In genomic region chr20:32110173-32110704, GRCh38 we compare ENCODE assay signal across 8 cellular contexts. TPM values are rescaled to one million over a fixed set of nuclear protein-coding genes. Genes with fewer than 3 reads are reported as not detected.
DNase-seq lines count a peak whose midpoint lies in the region; ATAC-seq and TF ChIP-seq lines count a peak whose summit lies in the region.

No MANE protein-coding gene starts in this region.

- no peaks in the 10 kb centered on the region for H3K9me3 Mint-ChIP-seq in neural crest cell

- H3K27ac ChIP-seq in MM.1S (ENCODE audit: low read length) (peak overlapping the region; percentile 80; the same call in 1 of the 2 replicates), duodenal mucosa (ENCODE audit: low read depth, low read length) (peak overlapping the region; percentile 98)

- no peaks in the 10 kb centered on the region for H3K36me3 ChIP-seq in MM.1S (replicated peaks; ENCODE audit: insufficient read depth, low read length)
- H3K36me3 ChIP-seq in duodenal mucosa (ENCODE audit: control insufficient read depth in 1 of 2, insufficient read depth in 2 of 2, low read length in 2 of 2): peaks cover 0 to under 1% of the 10 kb centered on the region in 2 donors

- CTCF ChIA-PET in HEK293T (lab: Yijun Ruan, JAX): interaction anchor here (1.5 kb wide), 1 partner anchor 18 kb away, joined by 4 read pairs; no protein-coding TSS in a partner anchor

- peaks cover 58% of the 10 kb centered on the region for H3K79me2 ChIP-seq in MM.1S (ENCODE audit: low read length)

- peak overlapping the region; percentile 91 for H3K4me3 Mint-ChIP-seq in neural crest cell

- H3F3A ChIP-seq in MM.1S (ENCODE audit: insufficient read depth, low read length): peaks cover 7% of the 10 kb centered on the region

- H3K4me1 Mint-ChIP-seq in neural crest cell: peaks cover 26% of the 10 kb centered on the region

- H3K27me3 Mint-ChIP-seq in neural crest cell (ENCODE audit: low read depth): peaks cover 16% of the 10 kb centered on the region

- TF ChIP-seq CTCF in MM.1S (IDR thresholded peaks at IDR 0.05; ENCODE audit: low read length) (no peak), neural crest cell (conservative IDR thresholded peaks at IDR 0.05) (no peak)

- in situ Hi-C loops in ACHN (cut with HindIII; ENCODE audit: low pct_ligation_motif_present, low pct_unique_long_range_greater_than_20kb, low sequenced_read_pairs): no loop called here

- DNase-seq in MM.1S (no peak), neural crest cell (ENCODE audit: low read depth, low spot score) (no peak), HEK293T (ENCODE audit: extremely low spot score) (no peak), ACHN (no peak), NCI-H2081 (lab: John Stamatoyannopoulos, UW) (no peak), COLO668 (lab: John Stamatoyannopoulos, UW; ENCODE audit: unreplicated experiment) (no peak)

- H3K9ac ChIP-seq in MM.1S (ENCODE audit: low read length) (peak overlapping the region; percentile 92), duodenal mucosa (ENCODE audit: low read depth in 1 of 2, low read length in 2 of 2) (peak overlapping the region; percentile 98 to 100)

- peak overlapping the region; percentile 78 for H3K4me3 ChIP-seq in MM.1S (ENCODE audit: low read length)
- H3K4me3 ChIP-seq in duodenal mucosa (ENCODE audit: low read depth in 1 of 2, low read length in 2 of 2): peak overlapping the region; percentile 91 to 100

- no peaks in the 10 kb centered on the region for H3K9me2 ChIP-seq in MM.1S (replicated peaks; ENCODE audit: insufficient read depth, low read length)

- peak overlapping the region; percentile 87 for H2AFZ ChIP-seq in MM.1S (ENCODE audit: low read length)

- peak overlapping the region; percentile 100 for H3K27ac Mint-ChIP-seq in neural crest cell (ENCODE audit: unreplicated experiment)

- peak; percentile 24 for ATAC-seq in GM19467 (IDR thresholded peaks at IDR 0.05; ENCODE audit: unreplicated experiment)

- POLR2A ChIA-PET in HEK293T (lab: Yijun Ruan, JAX): interaction anchor here (0.8 to 1.1 kb wide), 3 partner anchors 44 to 241 kb away, joined by 3 read pairs; no protein-coding TSS in a partner anchor

- H4K20me1 ChIP-seq in MM.1S (ENCODE audit: insufficient read depth, low read length): peaks cover 8% of the 10 kb centered on the region; the same call in 1 of the 2 replicates

- no peaks in the 10 kb centered on the region for H3K36me3 Mint-ChIP-seq in neural crest cell (ENCODE audit: low read depth)

- H3K9me3 ChIP-seq in MM.1S (replicated peaks; ENCODE audit: insufficient read depth, low read length) (no peaks in the 10 kb centered on the region), duodenal mucosa (ENCODE audit: control insufficient read depth in 1 of 2, low read length in 2 of 2) (no peaks in the 10 kb centered on the region)

- peaks cover 13% of the 10 kb centered on the region for H3K4me1 ChIP-seq in MM.1S (ENCODE audit: low read length)
- peaks cover 37 to 45% of the 10 kb centered on the region in 2 donors for H3K4me1 ChIP-seq in duodenal mucosa (ENCODE audit: control insufficient read depth in 1 of 2, insufficient read depth in 2 of 2, low read length in 2 of 2)

- peak overlapping the region; percentile 87 for H3K4me2 ChIP-seq in MM.1S (ENCODE audit: low read depth, low read length)

- H3K27me3 ChIP-seq in MM.1S (replicated peaks; ENCODE audit: insufficient read depth, low read length) (no peaks in the 10 kb centered on the region), duodenal mucosa (ENCODE audit: control insufficient read depth in 1 of 2, insufficient read depth in 2 of 2, low read length in 2 of 2) (no peaks in the 10 kb centered on the region)

TF ChIP-seq in HEK293T, 16 proteins besides CTCF, POLR2A, EP300 and RAD21:
- TF ChIP-seq PKNOX1 (IDR thresholded peaks at IDR 0.05) (no peak), CTBP1 (IDR thresholded peaks at IDR 0.05; ENCODE audit: borderline replicate concordance) (no peak), FOXA1 (IDR thresholded peaks at IDR 0.05) (no peak), L3MBTL2 (conservative IDR thresholded peaks at IDR 0.05) (no peak), FOXK2 (IDR thresholded peaks at IDR 0.05) (no peak), ELF4 (IDR thresholded peaks at IDR 0.05) (no peak), TARDBP (IDR thresholded peaks at IDR 0.05) (no peak)

RNA-seq across cellular contexts. Expression of gene TM9SF4, which starts 0.7 kb away (rescaled TPM):
- 76.7 and 76.8 TPM in 2 replicates for total RNA-seq in neural crest cell

RNA-seq across cellular contexts. Expression of gene HCK, which starts 58.2 kb away (rescaled TPM):
- not detected in 2 replicates for total RNA-seq in neural crest cell
